In the genomic region with DNA sequence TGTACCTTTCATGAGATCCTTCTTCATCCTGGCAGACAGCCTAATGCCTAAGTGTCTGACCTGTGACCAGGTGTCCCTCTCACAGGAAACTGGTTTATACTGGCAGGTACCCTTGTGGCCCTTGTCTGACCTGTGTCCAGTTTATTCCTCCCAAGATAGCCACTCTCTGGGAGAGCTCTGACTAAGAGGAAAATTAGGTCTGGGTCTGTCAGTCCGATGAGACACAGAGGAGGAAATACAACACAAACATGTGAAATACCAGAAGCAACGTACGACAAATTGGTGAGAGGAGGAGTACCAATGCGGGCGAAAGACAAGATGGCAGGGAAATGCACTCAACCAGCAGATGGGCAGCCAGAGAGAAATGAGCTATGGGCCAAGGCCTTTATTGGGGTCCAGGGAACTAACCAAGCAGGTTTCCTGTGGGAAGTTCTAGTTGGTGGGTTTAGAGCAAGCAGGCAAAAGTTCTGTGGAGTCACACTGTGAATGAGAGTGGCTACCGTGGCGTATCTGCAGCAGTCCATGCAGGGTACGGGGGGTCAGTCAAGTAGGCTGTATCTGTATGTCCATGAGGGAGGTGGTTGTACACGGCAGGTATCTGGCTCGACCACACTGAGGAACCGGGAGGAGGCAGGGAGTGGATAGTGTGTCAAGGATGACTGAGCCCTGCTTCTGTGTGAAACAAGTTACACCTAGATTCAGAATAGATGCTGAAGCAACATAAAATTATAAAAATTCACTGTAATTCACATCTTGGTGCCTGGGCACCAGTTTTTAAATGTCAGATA, we compare ENCODE assay signal across 12 cellular contexts.
DNase-seq lines count a peak whose midpoint lies in the region; ATAC-seq, FAIRE-seq and TF ChIP-seq lines count a peak whose summit lies in the region.
"Had no signal": no experiment of that assay in that cellular context is flagged by ENCODE, and none has a peak within 500 bp of the region (broad histone marks: within the 10 kb centered on the region; RNA-seq: fewer than 3 reads in every experiment).

No MANE protein-coding gene starts in this region.

- no peak for TF ChIP-seq RAD21 in GM12878 (IDR thresholded peaks at IDR 0.05; ENCODE audit: insufficient read depth, low read depth, low read length)

- RAD21 ChIA-PET in GM12878 (lab: Charles Lee; ENCODE audit: unreplicated experiment) = no interaction called here

- TF ChIP-seq EP300 in GM12878 (IDR thresholded peaks at IDR 0.05; ENCODE audit: borderline replicate concordance in 1 of 2, control insufficient read depth in 1 of 2, low read depth in 2 of 2, low read length in 2 of 2) = no peak

- H3K27ac Mint-ChIP-seq in activated CD4-positive, alpha-beta T cell treated with anti-CD3 and anti-CD28 coated beads, Interleukin-2, amount 10 ng/mL, durations not matched to agents 24 days and 14 days = peak overlapping the region; percentile 68
- H3K27ac Mint-ChIP-seq in nephron progenitor cell = peak overlapping the region; percentile 89
- no peak overlapping the region for H3K27ac Mint-ChIP-seq in WTC11

- H3K27me3 Mint-ChIP-seq in activated CD4-positive, alpha-beta T cell treated with anti-CD3 and anti-CD28 coated beads, Interleukin-2, amount 10 ng/mL, durations not matched to agents 24 days and 14 days = no peaks in the 10 kb centered on the region
- no peaks in the 10 kb centered on the region for H3K27me3 Mint-ChIP-seq in nephron progenitor cell (ENCODE audit: low read depth, poor library complexity)
- no peaks in the 10 kb centered on the region for H3K27me3 Mint-ChIP-seq in WTC11 (ENCODE audit: low read depth)

- intact Hi-C loops in activated CD4-positive, alpha-beta T cell treated with anti-CD3 and anti-CD28 coated beads, Interleukin-2, amount 10 ng/mL, durations not matched to agents 24 days and 14 days (cut with micrococcal nuclease) = loop anchor here (5.0 kb wide), 1 partner anchor 156 kb away; no protein-coding TSS in a partner anchor
- intact Hi-C loops in GM12878 (cut with micrococcal nuclease; ENCODE audit: unreplicated experiment) = no loop called here

- H3K4me3 ChIP-seq in GM12878 = no peak overlapping the region
- H3K4me3 ChIP-seq: tibial artery had no signal

- H3K36me3 ChIP-seq in GM12878 (ENCODE audit: control insufficient read depth in 2 of 2, insufficient read depth in 2 of 2, low read length in 1 of 2) = no peaks in the 10 kb centered on the region
- H3K36me3 ChIP-seq: tibial artery had no signal

- no peaks in the 10 kb centered on the region for H3K9me3 ChIP-seq in GM12878 (replicated peaks; ENCODE audit: control insufficient read depth, insufficient read depth, low read length)
- H3K9me3 ChIP-seq: tibial artery had no signal

- no TSS peak for BruUV-seq in GM12878 (replicated peaks; lab: Mats Ljungman, UMichigan)

- H3K9me3 Mint-ChIP-seq in activated CD4-positive, alpha-beta T cell treated with anti-CD3 and anti-CD28 coated beads, Interleukin-2, amount 10 ng/mL, durations not matched to agents 24 days and 14 days = peaks cover 4% of the 10 kb centered on the region
- H3K9me3 Mint-ChIP-seq in nephron progenitor cell = peaks cover 7% of the 10 kb centered on the region
- peaks cover 4% of the 10 kb centered on the region for H3K9me3 Mint-ChIP-seq in WTC11

- CTCF ChIA-PET in GM12878 (lab: Yijun Ruan, JAX) = interaction anchor here (1.7 to 2.0 kb wide), 2 partner anchors 9 to 49 kb away, joined by 4 to 12 read pairs; no protein-coding TSS in a partner anchor
- CTCF ChIA-PET in WTC11 (lab: Charles Lee) = interaction anchor here (0.6 kb wide), 1 partner anchor 303 kb away, joined by 3 read pairs; no protein-coding TSS in a partner anchor

- peaks cover 70% of the 10 kb centered on the region for H3K4me1 Mint-ChIP-seq in activated CD4-positive, alpha-beta T cell treated with anti-CD3 and anti-CD28 coated beads, Interleukin-2, amount 10 ng/mL, durations not matched to agents 24 days and 14 days
- H3K4me1 Mint-ChIP-seq in nephron progenitor cell (peaks cover 44% of the 10 kb centered on the region), WTC11 (peaks cover 10% of the 10 kb centered on the region)

- no peak for DNase-seq in activated CD4-positive, alpha-beta T cell treated with anti-CD3 and anti-CD28 coated beads, Interleukin-2, amount 10 ng/mL, durations not matched to agents 24 days and 14 days
- DNase-seq in activated CD4-positive, alpha-beta T cell treated with anti-CD3 and anti-CD28 coated beads for 48 hours = no peak
- DNase-seq in HT-29 (ENCODE audit: low spot score) = peak; percentile 36
- DNase-seq in GM12878 (ENCODE audit: low read depth, low spot score) = no peak
- DNase-seq in nephron progenitor cell = no peak
- no peak for DNase-seq in WTC11 (ENCODE audit: low spot score)
- DNase-seq: H7, nucleus accumbens, tibial artery had no signal

- SMC1A ChIA-PET in GM12878 (lab: Charles Lee; ENCODE audit: uncharacterized antibody, unreplicated experiment) = interaction anchor here (1.3 kb wide), 1 partner anchor 21 kb away, joined by 4 read pairs; no protein-coding TSS in a partner anchor

- no peak for TF ChIP-seq CTCF in GM12878 (IDR thresholded peaks at IDR 0.05 in 2 of 3, conservative IDR thresholded peaks at IDR 0.05 in 1 of 3; ENCODE audit: control insufficient read depth in 2 of 3, extremely low read depth in 1 of 3, insufficient read depth in 1 of 3, low read depth in 3 of 3, low read length in 3 of 3)
- TF ChIP-seq CTCF in nephron progenitor cell (IDR thresholded peaks at IDR 0.05) = no peak
- TF ChIP-seq CTCF in WTC11 (IDR thresholded peaks at IDR 0.05) = no peak

- no peak for TF ChIP-seq POLR2A in GM12878 (IDR thresholded peaks at IDR 0.05; ENCODE audit: low read depth, low read length)

- H4K20me1 ChIP-seq in GM12878 (ENCODE audit: control insufficient read depth, insufficient read depth) = no peaks in the 10 kb centered on the region

- no peak for FAIRE-seq in GM12878 (lab: Jason Lieb, UNC)
- FAIRE-seq: endometrium had no signal

- H3K27me3 ChIP-seq in GM12878 (replicated peaks in 1 of 2; ENCODE audit: control insufficient read depth in 2 of 2, insufficient read depth in 2 of 2, low read length in 1 of 2) = no peaks in the 10 kb centered on the region
- H3K27me3 ChIP-seq: tibial artery had no signal

- in situ Hi-C loops in GM12878 (cut with MboI) = no loop called here

- H3K4me2 ChIP-seq in GM12878 (ENCODE audit: control insufficient read depth, insufficient read depth) = peak overlapping the region; percentile 7; the same call in 1 of the 2 replicates

- 75% methylated on average over 11 of the region's 11 CpGs for WGBS in GM12878 (ENCODE audit: insufficient coverage, insufficient replicate concordance, low lambda C conversion rate, missing lambda C conversion rate)

- no peak overlapping the region for H2AFZ ChIP-seq in GM12878 (ENCODE audit: control insufficient read depth, low read depth, low read length)

- peaks cover 13% of the 10 kb centered on the region for H3K4me1 ChIP-seq in GM12878 (ENCODE audit: control insufficient read depth, insufficient read depth, low read length)

- H3K79me2 ChIP-seq in GM12878 (ENCODE audit: control insufficient read depth, insufficient read depth, low read length) = peaks cover 17% of the 10 kb centered on the region

- no peak overlapping the region for H3K9ac ChIP-seq in GM12878 (ENCODE audit: control insufficient read depth, insufficient read depth, low read length)

- H3K4me3 Mint-ChIP-seq in activated CD4-positive, alpha-beta T cell treated with anti-CD3 and anti-CD28 coated beads, Interleukin-2, amount 10 ng/mL, durations not matched to agents 24 days and 14 days = peak overlapping the region; percentile 28
- H3K4me3 Mint-ChIP-seq in nephron progenitor cell (no peak overlapping the region), WTC11 (no peak overlapping the region)

- ATAC-seq in GM12878 (peak; percentile 36), HG03025 (IDR thresholded peaks at IDR 0.05; ENCODE audit: low FRiP score, unreplicated experiment) (no peak), WTC11 (no peak), HG02571 (IDR thresholded peaks at IDR 0.05; ENCODE audit: unreplicated experiment) (no peak)

- no peak overlapping the region for H3K27ac ChIP-seq in GM12878 (ENCODE audit: control insufficient read depth, insufficient read depth)

- peaks cover 33% of the 10 kb centered on the region for H3K36me3 Mint-ChIP-seq in activated CD4-positive, alpha-beta T cell treated with anti-CD3 and anti-CD28 coated beads, Interleukin-2, amount 10 ng/mL, durations not matched to agents 24 days and 14 days (ENCODE audit: low read depth)
- peaks cover 57% of the 10 kb centered on the region for H3K36me3 Mint-ChIP-seq in nephron progenitor cell (ENCODE audit: low read depth)
- H3K36me3 Mint-ChIP-seq in WTC11 = peaks cover 2% of the 10 kb centered on the region; the same call in 1 of the 2 replicates

- POLR2A ChIA-PET in GM12878 (lab: Charles Lee) = no interaction called here
- POLR2A ChIA-PET in WTC11 (lab: Charles Lee) = no interaction called here

TF ChIP-seq in GM12878, 131 proteins besides CTCF, POLR2A, EP300 and RAD21:
- 0 out of 2 replicates have a peak, but pooled peaks have one; percentile 20 for TF ChIP-seq RUNX3 (IDR thresholded peaks at IDR 0.05; ENCODE audit: low read length)
- peak; percentile 15; the same call in 1 of the 2 replicates for TF ChIP-seq SPI1 (IDR thresholded peaks at IDR 0.05; ENCODE audit: borderline replicate concordance, insufficient read depth, low read depth, low read length)
- no peak for TF ChIP-seq ZZZ3 (IDR thresholded peaks at IDR 0.05; ENCODE audit: control insufficient read depth, insufficient read length, low read depth)

TF ChIP-seq in WTC11, 78 proteins besides CTCF, POLR2A, EP300 and RAD21 (continues in another document):
- TF ChIP-seq CBFB (CRISPR knock-in tag; IDR thresholded peaks at IDR 0.05; ENCODE audit: low read depth) = no peak
- TF ChIP-seq, protein P1, sequence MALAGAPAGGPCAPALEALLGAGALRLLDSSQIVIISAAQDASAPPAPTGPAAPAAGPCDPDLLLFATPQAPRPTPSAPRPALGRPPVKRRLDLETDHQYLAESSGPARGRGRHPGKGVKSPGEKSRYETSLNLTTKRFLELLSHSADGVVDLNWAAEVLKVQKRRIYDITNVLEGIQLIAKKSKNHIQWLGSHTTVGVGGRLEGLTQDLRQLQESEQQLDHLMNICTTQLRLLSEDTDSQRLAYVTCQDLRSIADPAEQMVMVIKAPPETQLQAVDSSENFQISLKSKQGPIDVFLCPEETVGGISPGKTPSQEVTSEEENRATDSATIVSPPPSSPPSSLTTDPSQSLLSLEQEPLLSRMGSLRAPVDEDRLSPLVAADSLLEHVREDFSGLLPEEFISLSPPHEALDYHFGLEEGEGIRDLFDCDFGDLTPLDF (CRISPR knock-in tag; IDR thresholded peaks at IDR 0.05) = no peak
- TF ChIP-seq, protein P2, sequence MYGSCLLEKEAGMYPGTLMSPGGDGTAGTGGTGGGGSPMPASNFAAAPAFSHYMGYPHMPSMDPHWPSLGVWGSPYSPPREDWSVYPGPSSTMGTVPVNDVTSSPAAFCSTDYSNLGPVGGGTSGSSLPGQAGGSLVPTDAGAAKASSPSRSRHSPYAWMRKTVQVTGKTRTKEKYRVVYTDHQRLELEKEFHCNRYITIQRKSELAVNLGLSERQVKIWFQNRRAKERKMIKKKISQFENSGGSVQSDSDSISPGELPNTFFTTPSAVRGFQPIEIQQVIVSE (CRISPR knock-in tag; IDR thresholded peaks at IDR 0.05; ENCODE audit: borderline replicate concordance) = no peak
